Comparison of ENCODE assay signal across 8 cellular contexts in the genomic region with DNA sequence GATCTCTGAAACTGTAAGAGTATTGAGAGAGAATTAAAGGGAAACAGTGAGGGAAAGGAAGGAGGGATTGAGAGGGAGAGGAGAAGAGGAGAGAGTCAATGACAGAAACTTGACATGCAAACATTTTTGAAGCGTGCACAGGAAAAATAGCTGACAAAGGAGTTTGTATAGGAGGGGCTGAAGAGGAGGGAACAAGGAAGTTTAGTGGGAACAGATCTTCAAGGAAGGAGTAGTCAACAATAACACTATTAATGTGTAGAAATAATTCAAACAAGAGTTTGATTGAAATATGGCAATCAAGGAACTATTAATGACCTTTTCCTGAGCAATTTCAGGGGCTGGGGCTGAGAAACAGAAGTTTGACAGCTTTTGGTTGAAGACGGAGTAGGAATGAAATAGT. TPM values are rescaled to one million over a fixed set of nuclear protein-coding genes. Genes with fewer than 3 reads are reported as not detected.
"Had no signal": no experiment of that assay in that cellular context is flagged by ENCODE, and none has a peak within 500 bp of the region (broad histone marks: within the 10 kb centered on the region; RNA-seq: fewer than 3 reads in every experiment).

No MANE protein-coding gene starts in this region.

RNA-seq across cellular contexts. Expression of a gene that starts 4.0 kb away (rescaled TPM):
- total RNA-seq: LHCN-M2, MCF 10A, NCI-H460, OCI-LY7, PC-9, RPMI7951, SJCRH30, SK-MEL-5 had no signal

RNA-seq across cellular contexts. Expression of a gene that starts 27.9 kb away (rescaled TPM):
- total RNA-seq: LHCN-M2, MCF 10A, NCI-H460, PC-9, SJCRH30 had no signal
